8 cellular contexts compared by ENCODE assay signal in the genomic region with DNA sequence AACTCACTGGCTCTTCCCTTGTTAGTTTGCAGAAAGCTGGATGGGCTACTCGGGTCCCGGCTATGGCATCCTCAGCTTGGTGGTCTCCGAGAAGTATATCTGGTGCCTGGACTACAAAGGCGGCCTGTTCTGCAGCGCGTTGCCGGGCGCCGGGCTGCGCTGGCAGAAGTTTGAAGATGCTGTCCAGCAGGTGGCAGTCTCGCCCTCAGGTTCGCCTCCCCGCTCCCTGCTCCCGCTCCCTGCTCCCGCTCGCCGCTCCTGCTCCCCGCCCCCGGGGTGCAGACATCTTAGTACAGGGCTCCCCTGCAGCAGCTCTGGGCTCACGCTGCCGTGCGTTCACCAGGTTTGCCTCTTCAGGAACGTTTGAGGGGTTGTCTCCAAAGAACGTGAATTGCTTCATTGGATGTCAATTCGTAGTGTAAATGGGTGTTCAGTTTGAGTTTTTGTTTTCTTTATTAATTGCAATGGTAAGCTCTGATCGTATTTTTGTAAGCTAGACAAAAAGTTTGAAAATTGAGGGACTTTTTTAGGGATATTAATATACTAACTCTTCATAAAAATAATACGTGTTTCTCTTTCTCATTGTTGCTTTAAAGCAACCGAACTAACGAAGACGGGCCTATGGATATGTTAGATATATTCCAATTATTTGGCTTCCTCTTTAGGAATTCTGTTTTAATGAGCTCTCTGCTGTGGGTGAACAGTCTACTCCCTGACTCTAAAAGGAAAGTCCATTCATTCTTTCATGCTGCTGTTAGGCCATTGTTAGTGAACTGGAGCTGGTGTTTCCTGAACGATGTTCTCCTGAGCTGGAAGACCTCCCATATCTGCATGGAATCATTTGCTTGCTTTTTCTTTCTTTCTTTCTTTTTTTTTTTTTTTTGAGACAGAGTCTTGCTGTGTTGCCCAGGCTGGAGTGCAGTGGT.
A peak's percentile ranks its signal among the peaks of the same experiment; 100 is the strongest.
DNase-seq lines count a peak whose midpoint lies in the region; ATAC-seq and TF ChIP-seq lines count a peak whose summit lies in the region.

No MANE protein-coding gene starts in this region.

- H3K4me3 ChIP-seq in HFF-Myc (replicated peaks; ENCODE audit: low read depth, low read length) (peak overlapping the region; percentile 19; the same call in 1 of the 2 replicates), mesenchymal stem cell (ENCODE audit: insufficient read depth in 1 of 2, low read depth in 1 of 2, low read length in 2 of 2) (peak overlapping the region in 1 of 2 experiments; percentile 67)
- no peak overlapping the region for H3K4me3 ChIP-seq in effector memory CD4-positive, alpha-beta T cell (ENCODE audit: insufficient read depth, low read depth, low read length, poor library complexity, severe bottlenecking)

- H3K79me1 ChIP-seq in mesenchymal stem cell (replicated peaks; ENCODE audit: low read length, poor library complexity, severe bottlenecking): no peaks in the 10 kb centered on the region

- H3K27me3 ChIP-seq in effector memory CD4-positive, alpha-beta T cell (replicated peaks; ENCODE audit: control insufficient read depth, insufficient read depth, low read length, poor library complexity, severe bottlenecking): no peaks in the 10 kb centered on the region
- no peaks in the 10 kb centered on the region for H3K27me3 ChIP-seq in mesenchymal stem cell (ENCODE audit: control insufficient read depth in 1 of 2, insufficient read depth in 1 of 2, low read length in 2 of 2)

- H3K36me3 ChIP-seq in effector memory CD4-positive, alpha-beta T cell (ENCODE audit: control insufficient read depth, insufficient read depth, low read length): peaks cover 18% of the 10 kb centered on the region
- H3K36me3 ChIP-seq in mesenchymal stem cell (ENCODE audit: control insufficient read depth in 1 of 2, insufficient read depth in 2 of 2, low read depth in 1 of 2, low read length in 2 of 2): peaks cover 56 to 66% of the 10 kb centered on the region in 2 experiments

- H4K91ac ChIP-seq in mesenchymal stem cell (ENCODE audit: low read length): no peak overlapping the region

- H3K23ac ChIP-seq in mesenchymal stem cell (ENCODE audit: low read length in 2 of 2): no peak overlapping the region

- H3K9ac ChIP-seq in mesenchymal stem cell (ENCODE audit: low read length): peak overlapping the region; percentile 56

- H3K27ac ChIP-seq in C4-2B (no peak overlapping the region), mesenchymal stem cell (ENCODE audit: low read length, poor library complexity, severe bottlenecking) (no peak overlapping the region)
- no peak overlapping the region for H3K27ac ChIP-seq in effector memory CD4-positive, alpha-beta T cell (ENCODE audit: insufficient read depth, low read length, poor library complexity, severe bottlenecking)

- H3K9me3 ChIP-seq in effector memory CD4-positive, alpha-beta T cell (ENCODE audit: control insufficient read depth, low read length): no peaks in the 10 kb centered on the region
- H3K9me3 ChIP-seq in mesenchymal stem cell (ENCODE audit: control insufficient read depth, low read length): no peaks in the 10 kb centered on the region

- H2BK5ac ChIP-seq in mesenchymal stem cell (ENCODE audit: low read depth, low read length, poor library complexity, severe bottlenecking): no peak overlapping the region

- no peak for ATAC-seq in HG02973 (IDR thresholded peaks at IDR 0.05; ENCODE audit: unreplicated experiment)

- no peak overlapping the region for H3K14ac ChIP-seq in mesenchymal stem cell (ENCODE audit: low read length in 2 of 2)

- no peak overlapping the region for H2AFZ ChIP-seq in mesenchymal stem cell (ENCODE audit: low read depth, low read length)

- no peak overlapping the region for H2BK120ac ChIP-seq in mesenchymal stem cell (ENCODE audit: low read depth, low read length)

- H3K4me2 ChIP-seq in mesenchymal stem cell (ENCODE audit: low read length, poor library complexity, severe bottlenecking): peak overlapping the region; percentile 45

- DNase-seq in HFF-Myc (ENCODE audit: extremely low read depth, low read depth) (peak; percentile 32), NCI-H82 (lab: John Stamatoyannopoulos, UW) (peak; percentile 88), mesenchymal stem cell (peak; percentile 79)
- DNase-seq in activated CD8-positive, alpha-beta memory T cell treated with anti-CD3 and anti-CD28 coated beads for 4 hours (ENCODE audit: low read depth in 2 of 2): peak; percentile 8 to 12
- peak; percentile 45 to 58 (median 54) for DNase-seq in effector memory CD4-positive, alpha-beta T cell
- DNase-seq in stimulated activated CD4-positive, alpha-beta T cell treated with anti-CD3 and anti-CD28 coated beads, TNF-alpha, amount 100 ng/mL, for 48 hours (ENCODE audit: low read depth in 3 of 3): peak; percentile 21 to 60 (median 37)

- no peak overlapping the region for H4K8ac ChIP-seq in mesenchymal stem cell (ENCODE audit: low read length)

- H2AK5ac ChIP-seq in mesenchymal stem cell (ENCODE audit: low read length, severe bottlenecking): no peak overlapping the region

- H3K18ac ChIP-seq in mesenchymal stem cell (ENCODE audit: low read depth in 1 of 2, low read length in 2 of 2): no peak overlapping the region

- peak; percentile 92 for TF ChIP-seq CTCF in C4-2B (conservative IDR thresholded peaks at IDR 0.05)
- TF ChIP-seq CTCF in HFF-Myc (IDR thresholded peaks at IDR 0.05; ENCODE audit: low read depth, low read length, missing control alignments): peak; percentile 74

- no peak overlapping the region for H2BK15ac ChIP-seq in mesenchymal stem cell (ENCODE audit: low read depth, poor library complexity, severe bottlenecking)

- peaks cover 3% of the 10 kb centered on the region for H3K4me1 ChIP-seq in effector memory CD4-positive, alpha-beta T cell (ENCODE audit: control insufficient read depth, insufficient read depth, low read length, poor library complexity, severe bottlenecking)
- H3K4me1 ChIP-seq in mesenchymal stem cell (ENCODE audit: control insufficient read depth, insufficient read depth, low read depth, low read length): no peaks in the 10 kb centered on the region

- no peak overlapping the region for H3K4ac ChIP-seq in mesenchymal stem cell (ENCODE audit: low read depth in 1 of 2, low read length in 2 of 2)

- WGBS in mesenchymal stem cell: 29% methylated on average over 29 of the region's 31 CpGs

- H2BK12ac ChIP-seq in mesenchymal stem cell (ENCODE audit: low read length in 2 of 2): no peak overlapping the region

Comparison
In these comparisons a context has a peak if more than half of its experiments do, and no peak if none do; other contexts are left out.
1. DNase-seq: peak in every context shown above with its lines; median percentile 88 in NCI-H82; 79 in mesenchymal stem cell; 54 in effector memory CD4-positive, alpha-beta T cell; 37 in stimulated activated CD4-positive, alpha-beta T cell treated with anti-CD3 and anti-CD28 coated beads, TNF-alpha, amount 100 ng/mL, for 48 hours; 32 in HFF-Myc; 10 in activated CD8-positive, alpha-beta memory T cell treated with anti-CD3 and anti-CD28 coated beads for 4 hours.